Comparison of ENCODE assay signal across 5 cellular contexts in genomic region chr16:88227722-88228482, GRCh38.
DNase-seq lines count a peak whose midpoint lies in the region; ATAC-seq and TF ChIP-seq lines count a peak whose summit lies in the region.
"Not testable (repeated sequence)": the region's sequence is repeated elsewhere in the genome, so short reads cannot be mapped to it uniquely, and the experiment has no call there.

No MANE protein-coding gene starts in this region.

- not testable (repeated sequence) for H4K20me1 ChIP-seq in osteoblast (ENCODE audit: insufficient read depth, low read length)

- not testable (repeated sequence) for H3K18ac ChIP-seq in mesenchymal stem cell (ENCODE audit: low read depth in 1 of 2, low read length in 2 of 2)

- not testable (repeated sequence) for H3K27ac ChIP-seq in endodermal cell (ENCODE audit: low read depth, low read length); mesenchymal stem cell (ENCODE audit: low read length, poor library complexity, severe bottlenecking); osteoblast (ENCODE audit: low read depth, low read length)

- not testable (repeated sequence) for H3K9ac ChIP-seq in endodermal cell (ENCODE audit: extremely low read depth, low read length, poor library complexity, severe bottlenecking); mesenchymal stem cell (ENCODE audit: low read length)

- not testable (repeated sequence) for H2AK5ac ChIP-seq in mesenchymal stem cell (ENCODE audit: low read length, severe bottlenecking)

- not testable (repeated sequence) for H2BK120ac ChIP-seq in mesenchymal stem cell (ENCODE audit: low read depth, low read length)

- not testable (repeated sequence) for H3K9me3 ChIP-seq in endodermal cell (ENCODE audit: control insufficient read depth, low read length); mesenchymal stem cell (ENCODE audit: control insufficient read depth, low read length); osteoblast (ENCODE audit: low read depth, low read length)

- H3K14ac ChIP-seq in mesenchymal stem cell (ENCODE audit: low read length in 2 of 2) = not testable (repeated sequence)

- not testable (repeated sequence) for H3K4me3 Mint-ChIP-seq in endodermal cell; stimulated activated memory B cell treated with anti-CD40 and anti-IgM and Interleukin-4, amounts not matched to agents 10 μg/mL and 1 μg/mL and 100 μg/mL, for 72 hours

- H3K4me1 Mint-ChIP-seq in endodermal cell; stimulated activated memory B cell treated with anti-CD40 and anti-IgM and Interleukin-4, amounts not matched to agents 10 μg/mL and 1 μg/mL and 100 μg/mL, for 72 hours: not testable (repeated sequence)

- not testable (repeated sequence) for H3K4me2 ChIP-seq in mesenchymal stem cell (ENCODE audit: low read length, poor library complexity, severe bottlenecking); osteoblast (ENCODE audit: insufficient read depth, low read length)

- not testable (repeated sequence) for H3K79me2 ChIP-seq in osteoblast (ENCODE audit: insufficient read depth, low read length)

- H3K4ac ChIP-seq in mesenchymal stem cell (ENCODE audit: low read depth in 1 of 2, low read length in 2 of 2) = not testable (repeated sequence)

- not testable (repeated sequence) for H4K91ac ChIP-seq in mesenchymal stem cell (ENCODE audit: low read length)

- not testable (repeated sequence) for H2BK5ac ChIP-seq in mesenchymal stem cell (ENCODE audit: low read depth, low read length, poor library complexity, severe bottlenecking)

- not testable (repeated sequence) for H3K36me3 ChIP-seq in endodermal cell (ENCODE audit: control insufficient read depth, insufficient read depth, low read length); mesenchymal stem cell (ENCODE audit: control insufficient read depth in 1 of 2, insufficient read depth in 2 of 2, low read depth in 1 of 2, low read length in 2 of 2); osteoblast (ENCODE audit: insufficient read depth, low read length)

- H2AFZ ChIP-seq in mesenchymal stem cell (ENCODE audit: low read depth, low read length); osteoblast (ENCODE audit: low read length): not testable (repeated sequence)

- not testable (repeated sequence) for H3K4me1 ChIP-seq in endodermal cell (ENCODE audit: control insufficient read depth, insufficient read depth, low read length); mesenchymal stem cell (ENCODE audit: control insufficient read depth, insufficient read depth, low read depth, low read length); osteoblast (ENCODE audit: insufficient read depth, low read length)

- not testable (repeated sequence) for H3K36me3 Mint-ChIP-seq in endodermal cell (ENCODE audit: low read depth); stimulated activated memory B cell treated with anti-CD40 and anti-IgM and Interleukin-4, amounts not matched to agents 10 μg/mL and 1 μg/mL and 100 μg/mL, for 72 hours

- H3K23ac ChIP-seq in mesenchymal stem cell (ENCODE audit: low read length in 2 of 2) = not testable (repeated sequence)

- not testable (repeated sequence) for H3K27ac Mint-ChIP-seq in endodermal cell; stimulated activated memory B cell treated with anti-CD40 and anti-IgM and Interleukin-4, amounts not matched to agents 10 μg/mL and 1 μg/mL and 100 μg/mL, for 72 hours

- peak overlapping the region; percentile 69 for H2BK15ac ChIP-seq in mesenchymal stem cell (ENCODE audit: low read depth, poor library complexity, severe bottlenecking)

- not testable (repeated sequence) for H3K79me1 ChIP-seq in mesenchymal stem cell (replicated peaks; ENCODE audit: low read length, poor library complexity, severe bottlenecking)

- WGBS in endodermal cell (ENCODE audit: insufficient coverage in 1 of 2, insufficient read length in 1 of 2), 2 experiments = 84 to 90% methylated on average over 13 to 31 of the region's 36 CpGs
- 90% methylated on average over 21 of the region's 36 CpGs for WGBS in mesenchymal stem cell

- H3K27me3 ChIP-seq in endodermal cell (ENCODE audit: control insufficient read depth, insufficient read depth, low read length, poor library complexity, severe bottlenecking); mesenchymal stem cell (ENCODE audit: control insufficient read depth in 1 of 2, insufficient read depth in 1 of 2, low read length in 2 of 2); osteoblast (ENCODE audit: insufficient read depth, low read length): not testable (repeated sequence)

- not testable (repeated sequence) for H3K4me3 ChIP-seq in endodermal cell (ENCODE audit: low read length); mesenchymal stem cell (ENCODE audit: insufficient read depth in 1 of 2, low read depth in 1 of 2, low read length in 2 of 2); osteoblast (ENCODE audit: insufficient read depth, low read length)

- H3K9me3 Mint-ChIP-seq in endodermal cell; stimulated activated memory B cell treated with anti-CD40 and anti-IgM and Interleukin-4, amounts not matched to agents 10 μg/mL and 1 μg/mL and 100 μg/mL, for 72 hours: not testable (repeated sequence)

- H4K8ac ChIP-seq in mesenchymal stem cell (ENCODE audit: low read length) = not testable (repeated sequence)

- TF ChIP-seq CTCF in endodermal cell (conservative IDR thresholded peaks at IDR 0.05); osteoblast (IDR thresholded peaks at IDR 0.05; ENCODE audit: extremely low read depth, low read depth, low read length): not testable (repeated sequence)

- ATAC-seq in stimulated activated memory B cell treated with anti-CD40 and anti-IgM and Interleukin-4, amounts not matched to agents 10 μg/mL and 1 μg/mL and 100 μg/mL, for 72 hours = peak; percentile 34

- not testable (repeated sequence) for H3K27me3 Mint-ChIP-seq in endodermal cell (ENCODE audit: insufficient read depth)
- peaks cover 24% of the 10 kb centered on the region for H3K27me3 Mint-ChIP-seq in stimulated activated memory B cell treated with anti-CD40 and anti-IgM and Interleukin-4, amounts not matched to agents 10 μg/mL and 1 μg/mL and 100 μg/mL, for 72 hours

- DNase-seq in ecto neural progenitor cell (ENCODE audit: low spot score) (peak; percentile 30), endodermal cell (peak; percentile 15), osteoblast (ENCODE audit: insufficient read length, low spot score, missing footprints) (peak; percentile 29)
- DNase-seq in mesenchymal stem cell = not testable (repeated sequence)

- H2BK12ac ChIP-seq in mesenchymal stem cell (ENCODE audit: low read length in 2 of 2) = not testable (repeated sequence)
